In genomic region chr3:50350527-50351317, GRCh38 we compare ENCODE assay signal across 1 cellular context.
TF ChIP-seq lines count a peak whose summit lies in the region.

TSS of gene CYB561D2 (plus strand) at chr3:50350862. CDS start at chr3:50351434, 572 bp downstream.
TSS of gene NPRL2 (minus strand) at chr3:50350775. CDS start at chr3:50350652, 123 bp downstream.

TF ChIP-seq in K562, 482 proteins besides CTCF, POLR2A, EP300 and RAD21 (continued from another document and continues in another):
- TF ChIP-seq HNRNPUL1 (IDR thresholded peaks at IDR 0.05; ENCODE audit: low read length) = no peak
- no peak for TF ChIP-seq ARNT (IDR thresholded peaks at IDR 0.05)
- TF ChIP-seq FOXM1 (IDR thresholded peaks at IDR 0.05; ENCODE audit: low read depth) = no peak
- TF ChIP-seq FOXM1 (CRISPR knock-in tag; IDR thresholded peaks at IDR 0.05; ENCODE audit: low read depth) = no peak
- TF ChIP-seq MAFK (IDR thresholded peaks at IDR 0.05; ENCODE audit: low read length) = no peak
- TF ChIP-seq CHD1 (IDR thresholded peaks at IDR 0.05; ENCODE audit: low read length) = no peak
- TF ChIP-seq ZNF444 (CRISPR knock-in tag; IDR thresholded peaks at IDR 0.05) = no peak
- TF ChIP-seq FOXJ3 (CRISPR knock-in tag; IDR thresholded peaks at IDR 0.05) = no peak
- peak in 1 of 2 experiments; percentile 53; a peak in 1 of 4 replicates for TF ChIP-seq KDM4B (IDR thresholded peaks at IDR 0.05; ENCODE audit: borderline replicate concordance in 2 of 2, low read depth in 1 of 2)
- no peak for TF ChIP-seq ZNF449 (CRISPR knock-in tag; IDR thresholded peaks at IDR 0.05)
- TF ChIP-seq CREB5 (CRISPR knock-in tag; IDR thresholded peaks at IDR 0.05) = no peak
- TF ChIP-seq NKRF (IDR thresholded peaks at IDR 0.05; ENCODE audit: borderline replicate concordance) = peak; percentile 81; the same call in 1 of the 2 replicates
- TF ChIP-seq CREM (IDR thresholded peaks at IDR 0.05; ENCODE audit: low read depth) = peak; percentile 94
- peak; percentile 48; the same call in 1 of the 2 replicates for TF ChIP-seq MYC (IDR thresholded peaks at IDR 0.05; ENCODE audit: low read depth, low read length)
- no peak; the same call in 1 of the 2 replicates for TF ChIP-seq MYC (CRISPR knock-in tag; IDR thresholded peaks at IDR 0.05; ENCODE audit: borderline replicate concordance, low read depth)
- no peak for TF ChIP-seq ZNF165 (CRISPR knock-in tag; IDR thresholded peaks at IDR 0.05; ENCODE audit: borderline replicate concordance)
- TF ChIP-seq TFE3 (CRISPR knock-in tag; IDR thresholded peaks at IDR 0.05) = 0 out of 2 replicates have a peak, but pooled peaks have one; percentile 8
- TF ChIP-seq ZBTB33 (CRISPR knock-in tag; IDR thresholded peaks at IDR 0.05) = no peak
- TF ChIP-seq ATF7 (IDR thresholded peaks at IDR 0.05) = peak; percentile 75
- no peak for TF ChIP-seq ETS2 (tag; IDR thresholded peaks at IDR 0.05; ENCODE audit: borderline replicate concordance, poor library complexity, severe bottlenecking)
- TF ChIP-seq LEF1 (IDR thresholded peaks at IDR 0.05) = no peak
- TF ChIP-seq STAT6 (CRISPR knock-in tag; IDR thresholded peaks at IDR 0.05) = no peak
- no peak for TF ChIP-seq HES1 (IDR thresholded peaks at IDR 0.05; ENCODE audit: low read depth)
- TF ChIP-seq BRD9 (IDR thresholded peaks at IDR 0.05; ENCODE audit: low read depth, partially characterized antibody) = no peak
- TF ChIP-seq ZKSCAN1 (IDR thresholded peaks at IDR 0.05; ENCODE audit: low read depth, low read length) = no peak
- no peak; the same call in 1 of the 2 replicates for TF ChIP-seq E2F5 (CRISPR knock-in tag; IDR thresholded peaks at IDR 0.05)
- TF ChIP-seq MEF2A (IDR thresholded peaks at IDR 0.05; ENCODE audit: control insufficient read depth, low read depth, low read length) = no peak
- no peak for TF ChIP-seq ZNF23 (CRISPR knock-in tag; IDR thresholded peaks at IDR 0.05)
- TF ChIP-seq HSF4 (CRISPR knock-in tag; IDR thresholded peaks at IDR 0.05; ENCODE audit: borderline replicate concordance) = no peak
- TF ChIP-seq NCOA4 (IDR thresholded peaks at IDR 0.05; ENCODE audit: partially characterized antibody) = no peak
- peak; percentile 70 for TF ChIP-seq POLR2B (IDR thresholded peaks at IDR 0.05; ENCODE audit: low read depth, partially characterized antibody)
- no peak for TF ChIP-seq CBFA2T3 (IDR thresholded peaks at IDR 0.05)
- peak; percentile 73 for TF ChIP-seq SP1 (CRISPR knock-in tag; IDR thresholded peaks at IDR 0.05)
- TF ChIP-seq TFAM (CRISPR knock-in tag; conservative IDR thresholded peaks at IDR 0.05) = no peak
- no peak for TF ChIP-seq CEBPZ (IDR thresholded peaks at IDR 0.05; ENCODE audit: borderline replicate concordance, low read depth, low read length)
- TF ChIP-seq KHSRP (IDR thresholded peaks at IDR 0.05) = no peak
- TF ChIP-seq XRCC3 (IDR thresholded peaks at IDR 0.05) = no peak
- peak; percentile 74 to 89 for TF ChIP-seq MNT (conservative IDR thresholded peaks at IDR 0.05)
- TF ChIP-seq RNF2 (IDR thresholded peaks at IDR 0.05) = no peak; the same call in 1 of the 2 replicates
- no peak for TF ChIP-seq ILF3 (IDR thresholded peaks at IDR 0.05; ENCODE audit: borderline replicate concordance)
- no peak for TF ChIP-seq ZNF699 (CRISPR knock-in tag; IDR thresholded peaks at IDR 0.05; ENCODE audit: insufficient replicate concordance)
- peak; percentile 89; the same call in 1 of the 2 replicates for TF ChIP-seq CREB3L1 (IDR thresholded peaks at IDR 0.05; ENCODE audit: borderline replicate concordance, low read depth)
- TF ChIP-seq MCM5 (IDR thresholded peaks at IDR 0.05; ENCODE audit: low read depth) = no peak
- TF ChIP-seq STAT5B (CRISPR knock-in tag; IDR thresholded peaks at IDR 0.05) = no peak
- no peak for TF ChIP-seq YBX1 (IDR thresholded peaks at IDR 0.05)
- no peak for TF ChIP-seq ZNF140 (CRISPR knock-in tag; IDR thresholded peaks at IDR 0.05)
